28 cellular contexts compared by ENCODE assay signal in the genomic region with DNA sequence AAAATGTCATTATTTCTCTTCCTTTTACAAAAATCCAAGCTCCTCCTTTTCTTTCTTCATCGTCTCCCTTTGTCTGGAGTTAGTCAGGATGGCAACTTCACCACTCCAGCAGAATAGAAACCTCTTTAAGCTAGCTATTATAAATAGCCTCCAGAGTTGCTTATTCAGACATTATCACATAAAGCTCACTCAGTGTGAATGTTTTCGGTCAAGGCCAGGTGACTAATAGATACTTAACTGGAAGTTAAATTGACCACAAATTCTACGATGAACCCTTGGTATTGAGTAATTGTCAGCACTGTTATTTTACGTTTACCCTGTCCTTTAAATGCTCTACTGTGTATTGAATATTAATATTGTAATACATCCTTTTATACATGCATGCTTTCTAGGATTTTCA.
"Had no signal": no experiment of that assay in that cellular context is flagged by ENCODE, and none has a peak within 500 bp of the region (broad histone marks: within the 10 kb centered on the region; RNA-seq: fewer than 3 reads in every experiment).

No MANE protein-coding gene starts in this region.

- H3K36me3 ChIP-seq: gastroesophageal sphincter, left ventricle myocardium inferior, right lobe of liver, transverse colon had no signal

- H3K9me3 ChIP-seq: gastroesophageal sphincter, left ventricle myocardium inferior, mucosa of descending colon, right lobe of liver, testis, transverse colon had no signal

- H3K4me3 ChIP-seq: gastroesophageal sphincter, left ventricle myocardium inferior, lung, mucosa of descending colon, right lobe of liver, testis, transverse colon had no signal

- DNase-seq: activated CD4-positive, alpha-beta memory T cell treated with anti-CD3 and anti-CD28 coated beads, Interleukin-2, amount 10 ng/mL, durations not matched to agents 7 days and 5 days; activated CD4-positive, alpha-beta T cell treated with anti-CD3 and anti-CD28 coated beads, Interleukin-2, amount 10 ng/mL, durations not matched to agents 24 days and 14 days; activated CD4-positive, CD25-positive, alpha-beta regulatory T cell treated with anti-CD3 and anti-CD28 coated beads, Interleukin-2, amount 50 U/mL, for 72 hours; activated CD8-positive, alpha-beta memory T cell treated with anti-CD3 and anti-CD28 coated beads, Interleukin-2, amount 50 U/mL, for 48 hours; activated gamma-delta T cell treated with Interleukin-2 at 50 U/mL for 16 hours; activated naive CD8-positive, alpha-beta T cell treated with anti-CD3 and anti-CD28 coated beads, Interleukin-2, amount 50 U/mL, for 24 hours; activated T-cell treated with anti-CD3 and anti-CD28 coated beads, Interleukin-2, amount 50 U/mL, for 4 hours; amygdala; dermis blood vessel endothelial cell; effector CD4-positive, alpha-beta T cell; head of caudate nucleus; hypothalamus; immature natural killer cell; kidney glomerular epithelial cell; left ventricle myocardium inferior; mucosa of descending colon; right lobe of liver; stimulated activated CD4-positive, alpha-beta T cell treated with anti-CD3 and anti-CD28 coated beads, Interleukin-2, amount 100 ng/mL, for 48 hours; stimulated activated naive CD4-positive, alpha-beta T cell treated with Interleukin-2 at 50 U/mL for 16 hours; T-helper 17 cell; T1000; testis; transverse colon had no signal

- H3K4me1 ChIP-seq: gastroesophageal sphincter, left ventricle myocardium inferior, right lobe of liver, testis, transverse colon had no signal

- H3K27me3 ChIP-seq: gastroesophageal sphincter, right lobe of liver, testis, transverse colon had no signal

- H3K27ac ChIP-seq: gastroesophageal sphincter, left ventricle myocardium inferior, right lobe of liver, testis, transverse colon had no signal

- FAIRE-seq: colon had no signal

- ATAC-seq: activated naive CD8-positive, alpha-beta T cell treated with anti-CD3 and anti-CD28 coated beads, Interleukin-2, amount 50 U/mL, for 24 hours; activated T-cell treated with anti-CD3 and anti-CD28 coated beads, Interleukin-2, amount 50 U/mL, for 4 hours; activated T-helper 17 cell treated with anti-CD3 and anti-CD28 coated beads, Interleukin-2, amount 50 U/mL, for 72 hours; gastroesophageal sphincter; mucosa of descending colon; natural killer cell treated with Interleukin-12 subunit alpha and Interleukin-12 subunit beta and Interleukin-15 and Interleukin-18, amount 100 ng/mL, for 72 hours; right lobe of liver; T-helper 17 cell had no signal
